Comparison of ENCODE assay signal across 8 cellular contexts in the genomic region with DNA sequence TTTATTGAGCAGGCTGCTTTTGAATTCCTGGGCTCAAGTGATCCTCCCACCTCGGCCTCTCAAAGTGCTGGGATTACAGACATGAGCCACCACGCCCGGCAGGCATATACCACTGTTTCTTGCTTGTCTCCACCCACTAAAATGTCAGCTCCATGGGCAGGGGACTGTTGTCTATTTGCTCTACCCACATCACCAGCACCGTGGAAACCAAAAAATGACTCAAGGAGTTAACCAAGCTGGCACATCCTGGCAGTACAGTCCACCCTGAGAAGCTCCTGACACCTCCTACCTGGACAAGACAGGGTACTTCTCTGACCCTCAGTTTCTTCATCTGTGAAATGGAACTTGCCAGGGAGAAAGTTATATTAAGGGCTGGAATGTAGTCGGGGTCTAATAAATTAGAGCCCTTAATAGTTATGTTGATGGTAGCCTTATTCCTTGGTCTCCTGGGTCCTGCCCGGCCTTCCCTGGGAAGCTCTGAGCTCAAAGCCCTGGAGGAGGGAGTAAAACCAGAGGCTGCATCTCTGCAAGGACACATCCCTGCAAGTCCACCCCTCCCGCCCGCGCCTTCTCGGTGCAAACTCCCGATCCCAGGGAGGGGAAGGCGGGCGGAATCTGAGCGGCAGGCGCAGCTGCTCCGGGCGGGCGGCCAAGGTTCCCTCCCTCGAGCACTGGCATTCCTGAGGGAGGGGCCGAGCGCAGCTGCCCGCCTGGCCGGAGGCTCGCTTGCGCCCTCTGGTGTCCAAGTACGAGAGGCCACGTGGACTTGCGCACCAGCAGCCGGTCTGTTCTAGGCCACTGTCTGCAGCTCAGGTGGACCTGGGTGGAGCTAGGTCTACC. TPM values are rescaled to one million over a fixed set of nuclear protein-coding genes. Genes with fewer than 3 reads are reported as not detected.
DNase-seq lines count a peak whose midpoint lies in the region; FAIRE-seq and TF ChIP-seq lines count a peak whose summit lies in the region.

No MANE protein-coding gene starts in this region.

- H3K4me3 ChIP-seq in NB4 (ENCODE audit: low read depth, low read length) (no peak overlapping the region), SK-N-SH (ENCODE audit: low read depth in 2 of 2, low read length in 1 of 2) (peak overlapping the region in 1 of 2 experiments; percentile 30; a peak in 1 of 4 replicates), parathyroid adenoma (ENCODE audit: low read depth, low read length) (no peak overlapping the region), tibial nerve (no peak overlapping the region)

- CTCF ChIA-PET in SK-N-SH (lab: Yijun Ruan, JAX) = interaction anchor here (0.6 to 7.2 kb wide), 55 partner anchors 8 to 369 kb away, joined by 3 to 142 read pairs (median 4); partner anchors contain the start of genes COL5A3, ICAM1 and OLFM2
- CTCF ChIA-PET in activated naive CD4-positive, alpha-beta T cell treated with anti-CD3 and anti-CD28 coated beads for 36 hours (lab: Charles Lee) = interaction anchor here (0.5 to 4.3 kb wide), 25 partner anchors 8 to 378 kb away, joined by 3 to 62 read pairs (median 4); no protein-coding TSS in a partner anchor

- no peak overlapping the region for H3K4me3 Mint-ChIP-seq in activated naive CD4-positive, alpha-beta T cell treated with anti-CD3 and anti-CD28 coated beads for 36 hours
- H3K4me3 Mint-ChIP-seq in glutamatergic neuron (ENCODE audit: unreplicated experiment) = no peak overlapping the region

- no peak overlapping the region for H3K9ac ChIP-seq in SK-N-SH
- no peak overlapping the region for H3K9ac ChIP-seq in parathyroid adenoma

- peak; percentile 75 for TF ChIP-seq RAD21 in SK-N-SH (IDR thresholded peaks at IDR 0.05; ENCODE audit: low read length)

- peaks cover 64% of the 10 kb centered on the region for H3K27me3 ChIP-seq in SK-N-SH (ENCODE audit: insufficient read depth)
- H3K27me3 ChIP-seq in parathyroid adenoma (ENCODE audit: control insufficient read depth, insufficient read depth, low read length) = no peaks in the 10 kb centered on the region
- peaks cover 0 to 13% of the 10 kb centered on the region in 2 donors for H3K27me3 ChIP-seq in tibial nerve

- intact Hi-C loops in activated naive CD4-positive, alpha-beta T cell treated with anti-CD3 and anti-CD28 coated beads for 36 hours (cut with micrococcal nuclease) = loop anchor here (1.0 kb wide), 1 partner anchor 93 kb away; no protein-coding TSS in a partner anchor

- peaks cover 0 to 4% of the 10 kb centered on the region in 2 experiments; a peak in 1 of 4 replicates for H3K4me1 ChIP-seq in SK-N-SH (ENCODE audit: control insufficient read depth in 1 of 2, insufficient read depth in 2 of 2, low read depth in 1 of 2, low read length in 1 of 2)
- peaks cover 3% of the 10 kb centered on the region for H3K4me1 ChIP-seq in parathyroid adenoma
- H3K4me1 ChIP-seq in tibial nerve = peaks cover 0 to 11% (median 5%) of the 10 kb centered on the region in 4 donors

- peak; percentile 82 for DNase-seq in 8988T
- DNase-seq in GM18507 (ENCODE audit: extremely low spot score, insufficient read length, low read depth) = peak; percentile 76
- peak; percentile 93 for DNase-seq in NB4 (ENCODE audit: low read depth)
- peak; percentile 96 for DNase-seq in SK-N-SH
- DNase-seq in activated naive CD4-positive, alpha-beta T cell treated with anti-CD3 and anti-CD28 coated beads for 36 hours = peak; percentile 87
- peak; percentile 95 for DNase-seq in glutamatergic neuron
- DNase-seq in tibial nerve (ENCODE audit: low spot score in 2 of 2) = peak; percentile 87 to 89

- FAIRE-seq in GM18507 (lab: Jason Lieb, UNC) = peak; percentile 75

- H3K79me2 ChIP-seq in SK-N-SH (ENCODE audit: insufficient read depth) = no peaks in the 10 kb centered on the region
- no peaks in the 10 kb centered on the region for H3K79me2 ChIP-seq in parathyroid adenoma

- H3K27ac ChIP-seq in SK-N-SH (ENCODE audit: low read depth in 2 of 2, low read length in 1 of 2) (no peak overlapping the region), parathyroid adenoma (no peak overlapping the region), tibial nerve (peak overlapping the region in 1 of 4 donors; percentile 31)

- H3K9me3 ChIP-seq in SK-N-SH (no peaks in the 10 kb centered on the region), parathyroid adenoma (ENCODE audit: control insufficient read depth, low read length) (no peaks in the 10 kb centered on the region), tibial nerve (no peaks in the 10 kb centered on the region)

- H3K36me3 Mint-ChIP-seq in activated naive CD4-positive, alpha-beta T cell treated with anti-CD3 and anti-CD28 coated beads for 36 hours (ENCODE audit: low read depth) = no peaks in the 10 kb centered on the region
- H3K36me3 Mint-ChIP-seq in glutamatergic neuron (ENCODE audit: unreplicated experiment) = no peaks in the 10 kb centered on the region

- H3K4me1 Mint-ChIP-seq in activated naive CD4-positive, alpha-beta T cell treated with anti-CD3 and anti-CD28 coated beads for 36 hours (ENCODE audit: low read depth) = peaks cover 2% of the 10 kb centered on the region
- no peaks in the 10 kb centered on the region for H3K4me1 Mint-ChIP-seq in glutamatergic neuron (ENCODE audit: low read depth, unreplicated experiment)

- H3K36me3 ChIP-seq in SK-N-SH (replicated peaks in 1 of 2; ENCODE audit: control insufficient read depth in 1 of 2, insufficient read depth in 2 of 2, low read length in 1 of 2) (no peaks in the 10 kb centered on the region), parathyroid adenoma (ENCODE audit: control insufficient read depth, insufficient read depth, low read length) (no peaks in the 10 kb centered on the region), tibial nerve (no peaks in the 10 kb centered on the region)

- TF ChIP-seq CTCF in NB4 (IDR thresholded peaks at IDR 0.05; ENCODE audit: low read depth, low read length) (peak; percentile 100), SK-N-SH (IDR thresholded peaks at IDR 0.05) (peak; percentile 89), glutamatergic neuron (IDR thresholded peaks at IDR 0.05; ENCODE audit: partially characterized antibody, unreplicated experiment) (peak; percentile 96), parathyroid adenoma (IDR thresholded peaks at IDR 0.05) (peak; percentile 94), tibial nerve (IDR thresholded peaks at IDR 0.05) (peak; percentile 89 to 99 (median 95))

- H4K20me1 ChIP-seq in SK-N-SH (ENCODE audit: insufficient read depth) = no peaks in the 10 kb centered on the region

- no peaks in the 10 kb centered on the region for H3K9me2 ChIP-seq in SK-N-SH

- H3K27me3 Mint-ChIP-seq in activated naive CD4-positive, alpha-beta T cell treated with anti-CD3 and anti-CD28 coated beads for 36 hours (ENCODE audit: low read depth) = peaks cover 14% of the 10 kb centered on the region
- peaks cover 5% of the 10 kb centered on the region for H3K27me3 Mint-ChIP-seq in glutamatergic neuron (ENCODE audit: unreplicated experiment)

- H3K4me2 ChIP-seq in SK-N-SH = peak overlapping the region; percentile 64; the same call in 1 of the 2 replicates
- H3K4me2 ChIP-seq in parathyroid adenoma (ENCODE audit: low read length) = no peak overlapping the region

- H3F3A ChIP-seq in SK-N-SH (replicated peaks; ENCODE audit: insufficient read depth) = no peaks in the 10 kb centered on the region

- peak in 1 of 2 experiments; percentile 12; a peak in 1 of 4 replicates for TF ChIP-seq EP300 in SK-N-SH (IDR thresholded peaks at IDR 0.05; ENCODE audit: borderline replicate concordance in 1 of 2, low read depth in 1 of 2, low read length in 1 of 2)
- TF ChIP-seq EP300 in tibial nerve (IDR thresholded peaks at IDR 0.05) = peak; percentile 77 to 85

- H2AFZ ChIP-seq in SK-N-SH (ENCODE audit: low read depth) (no peak overlapping the region), parathyroid adenoma (no peak overlapping the region)

- 2% methylated on average over 12 of the region's 29 CpGs for WGBS in SK-N-SH (ENCODE audit: low lambda C conversion rate)
- 6 to 8% methylated on average over 18 to 27 of the region's 29 CpGs for WGBS in tibial nerve, 2 donors

- no peak overlapping the region for H3K27ac Mint-ChIP-seq in activated naive CD4-positive, alpha-beta T cell treated with anti-CD3 and anti-CD28 coated beads for 36 hours
- no peak overlapping the region for H3K27ac Mint-ChIP-seq in glutamatergic neuron (ENCODE audit: unreplicated experiment)

- no peaks in the 10 kb centered on the region for H3K9me3 Mint-ChIP-seq in activated naive CD4-positive, alpha-beta T cell treated with anti-CD3 and anti-CD28 coated beads for 36 hours
- H3K9me3 Mint-ChIP-seq in glutamatergic neuron (ENCODE audit: unreplicated experiment) = no peaks in the 10 kb centered on the region

- TF ChIP-seq POLR2A in NB4 (IDR thresholded peaks at IDR 0.05; ENCODE audit: extremely low read depth, insufficient read length) (no peak), tibial nerve (IDR thresholded peaks at IDR 0.05) (no peak)

- POLR2A ChIA-PET in SK-N-SH (lab: Yijun Ruan, JAX) = no interaction called here

RNA-seq across cellular contexts. Expression of gene RDH8, which starts 14.1 kb away (rescaled TPM):
- 0.03 TPM in 1 of 2 replicates, not detected in the other for polyA plus RNA-seq in SK-N-SH (2012; rRNA removed)
- polyA plus RNA-seq in SK-N-SH (2012; cell fraction: cytosol; rRNA removed) = not detected in 2 replicates
- not detected in 2 replicates for polyA plus RNA-seq in SK-N-SH (2012; cell fraction: nucleus; rRNA removed)
- total RNA-seq in activated naive CD4-positive, alpha-beta T cell treated with anti-CD3 and anti-CD28 coated beads for 36 hours = not detected
- total RNA-seq in glutamatergic neuron (ENCODE audit: unreplicated experiment) (not detected), tibial nerve (not detected)

RNA-seq across cellular contexts. Expression of gene COL5A3, which starts 17.1 kb away (rescaled TPM):
- under 0.01 and 0.02 TPM in 2 replicates for polyA plus RNA-seq in SK-N-SH (2012; rRNA removed)
- 0.01 TPM in 1 of 2 replicates, not detected in the other for polyA plus RNA-seq in SK-N-SH (2012; cell fraction: cytosol; rRNA removed)
- 0.02 TPM in 1 of 2 replicates, not detected in the other for polyA plus RNA-seq in SK-N-SH (2012; cell fraction: nucleus; rRNA removed)
- under 1 TPM in 1 of 2 experiments, not detected in 1; 0.05 TPM for total RNA-seq in activated naive CD4-positive, alpha-beta T cell treated with anti-CD3 and anti-CD28 coated beads for 36 hours
- total RNA-seq in glutamatergic neuron (ENCODE audit: unreplicated experiment) (0.10 TPM), tibial nerve (100 to 1,000 TPM in 1 of 4 donors, 10 to 100 TPM in 3; 41.3 to 102 (median 56.3) TPM)

RNA-seq across cellular contexts. Expression of gene SHFL, which starts 58.7 kb away (rescaled TPM):
- 36.6 and 43.2 TPM in 2 replicates for polyA plus RNA-seq in SK-N-SH (2012; rRNA removed)
- 18.0 and 22.7 TPM in 2 replicates for polyA plus RNA-seq in SK-N-SH (2012; cell fraction: cytosol; rRNA removed)
- 171 and 186 TPM in 2 replicates for polyA plus RNA-seq in SK-N-SH (2012; cell fraction: nucleus; rRNA removed)
- total RNA-seq in activated naive CD4-positive, alpha-beta T cell treated with anti-CD3 and anti-CD28 coated beads for 36 hours = 10 to 100 TPM; 28.3 to 31.9 TPM
- 0.20 TPM for total RNA-seq in glutamatergic neuron (ENCODE audit: unreplicated experiment)
- total RNA-seq in tibial nerve = 10 to 100 TPM; 25.1 to 58.6 (median 43.4) TPM

Comparison
In these comparisons a context has a peak if more than half of its experiments do, and no peak if none do; other contexts are left out.
1. RNA of gene COL5A3, which starts 17.1 kb away (total RNA-seq): 41.3 to 102 TPM in tibial nerve; 0.10 TPM in glutamatergic neuron (single experiment) and 0.05 TPM in activated naive CD4-positive, alpha-beta T cell treated with anti-CD3 and anti-CD28 coated beads for 36 hours; every median in the first group is over 10 times any median in the second.
2. RNA of gene SHFL, which starts 58.7 kb away (total RNA-seq): 25.1 to 58.6 TPM in tibial nerve and 28.3 to 31.9 TPM in activated naive CD4-positive, alpha-beta T cell treated with anti-CD3 and anti-CD28 coated beads for 36 hours; 0.20 TPM in glutamatergic neuron (single experiment); every median in the first group is over 10 times any median in the second.
3. Peak in every context shown above with its lines, with median percentiles within 50 percentile points of each other: DNase-seq and CTCF ChIP-seq.